ENCODE assay signal across 1 cellular context in the genomic region with DNA sequence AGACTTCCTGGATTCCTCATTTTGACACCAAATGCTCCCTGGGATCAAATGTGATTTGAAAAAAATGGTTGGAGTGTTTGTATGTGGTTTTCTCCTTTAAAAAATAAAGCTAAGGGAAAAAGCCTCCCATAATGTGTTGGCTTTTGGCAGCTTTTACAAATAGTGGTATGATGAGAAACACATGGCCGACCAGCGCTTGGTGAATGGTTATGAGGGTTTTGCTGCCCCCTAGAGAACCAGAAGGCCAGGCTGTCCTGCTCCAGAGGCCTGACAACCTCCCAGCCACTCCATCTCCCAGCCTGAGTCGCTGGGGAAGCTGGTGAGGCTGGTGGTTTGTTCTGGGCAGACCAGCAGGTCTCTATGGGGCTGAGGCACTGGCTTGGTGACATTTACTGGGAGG.
TF ChIP-seq lines count a peak whose summit lies in the region.

No MANE protein-coding gene starts in this region.

TF ChIP-seq in A549, 52 proteins besides CTCF, POLR2A, EP300 and RAD21:
- TF ChIP-seq TFCP2L1 (CRISPR knock-in tag; IDR thresholded peaks at IDR 0.05) (no peak), ZFP36 (IDR thresholded peaks at IDR 0.05; ENCODE audit: borderline replicate concordance, partially characterized antibody) (no peak), JUN (IDR thresholded peaks at IDR 0.05) (no peak), ZNF302 (CRISPR knock-in tag; IDR thresholded peaks at IDR 0.05) (no peak), HDAC2 (IDR thresholded peaks at IDR 0.05) (no peak), MAZ (IDR thresholded peaks at IDR 0.05; ENCODE audit: borderline replicate concordance, low read depth, low read length) (no peak), EHF (CRISPR knock-in tag; IDR thresholded peaks at IDR 0.05) (no peak), FOXS1 (CRISPR knock-in tag; IDR thresholded peaks at IDR 0.05) (no peak), CBX2 (IDR thresholded peaks at IDR 0.05; ENCODE audit: borderline replicate concordance, low read depth) (no peak), HOXB5 (CRISPR knock-in tag; IDR thresholded peaks at IDR 0.05) (no peak)
- TF ChIP-seq, protein P1, sequence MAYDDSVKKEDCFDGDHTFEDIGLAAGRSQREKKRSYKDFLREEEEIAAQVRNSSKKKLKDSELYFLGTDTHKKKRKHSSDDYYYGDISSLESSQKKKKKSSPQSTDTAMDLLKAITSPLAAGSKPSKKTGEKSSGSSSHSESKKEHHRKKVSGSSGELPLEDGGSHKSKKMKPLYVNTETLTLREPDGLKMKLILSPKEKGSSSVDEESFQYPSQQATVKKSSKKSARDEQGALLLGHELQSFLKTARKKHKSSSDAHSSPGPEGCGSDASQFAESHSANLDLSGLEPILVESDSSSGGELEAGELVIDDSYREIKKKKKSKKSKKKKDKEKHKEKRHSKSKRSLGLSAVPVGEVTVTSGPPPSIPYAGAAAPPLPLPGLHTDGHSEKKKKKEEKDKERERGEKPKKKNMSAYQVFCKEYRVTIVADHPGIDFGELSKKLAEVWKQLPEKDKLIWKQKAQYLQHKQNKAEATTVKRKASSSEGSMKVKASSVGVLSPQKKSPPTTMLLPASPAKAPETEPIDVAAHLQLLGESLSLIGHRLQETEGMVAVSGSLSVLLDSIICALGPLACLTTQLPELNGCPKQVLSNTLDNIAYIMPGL (CRISPR knock-in tag; IDR thresholded peaks at IDR 0.05; ENCODE audit: borderline replicate concordance), result no peak
- TF ChIP-seq, protein P2, sequence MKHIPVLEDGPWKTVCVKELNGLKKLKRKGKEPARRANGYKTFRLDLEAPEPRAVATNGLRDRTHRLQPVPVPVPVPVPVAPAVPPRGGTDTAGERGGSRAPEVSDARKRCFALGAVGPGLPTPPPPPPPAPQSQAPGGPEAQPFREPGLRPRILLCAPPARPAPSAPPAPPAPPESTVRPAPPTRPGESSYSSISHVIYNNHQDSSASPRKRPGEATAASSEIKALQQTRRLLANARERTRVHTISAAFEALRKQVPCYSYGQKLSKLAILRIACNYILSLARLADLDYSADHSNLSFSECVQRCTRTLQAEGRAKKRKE (CRISPR knock-in tag; IDR thresholded peaks at IDR 0.05; ENCODE audit: low read depth), result no peak
- TF ChIP-seq, protein P3, sequence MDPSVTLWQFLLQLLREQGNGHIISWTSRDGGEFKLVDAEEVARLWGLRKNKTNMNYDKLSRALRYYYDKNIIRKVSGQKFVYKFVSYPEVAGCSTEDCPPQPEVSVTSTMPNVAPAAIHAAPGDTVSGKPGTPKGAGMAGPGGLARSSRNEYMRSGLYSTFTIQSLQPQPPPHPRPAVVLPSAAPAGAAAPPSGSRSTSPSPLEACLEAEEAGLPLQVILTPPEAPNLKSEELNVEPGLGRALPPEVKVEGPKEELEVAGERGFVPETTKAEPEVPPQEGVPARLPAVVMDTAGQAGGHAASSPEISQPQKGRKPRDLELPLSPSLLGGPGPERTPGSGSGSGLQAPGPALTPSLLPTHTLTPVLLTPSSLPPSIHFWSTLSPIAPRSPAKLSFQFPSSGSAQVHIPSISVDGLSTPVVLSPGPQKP (IDR thresholded peaks at IDR 0.05; ENCODE audit: low read depth, low read length), result no peak
- TF ChIP-seq, protein P4, sequence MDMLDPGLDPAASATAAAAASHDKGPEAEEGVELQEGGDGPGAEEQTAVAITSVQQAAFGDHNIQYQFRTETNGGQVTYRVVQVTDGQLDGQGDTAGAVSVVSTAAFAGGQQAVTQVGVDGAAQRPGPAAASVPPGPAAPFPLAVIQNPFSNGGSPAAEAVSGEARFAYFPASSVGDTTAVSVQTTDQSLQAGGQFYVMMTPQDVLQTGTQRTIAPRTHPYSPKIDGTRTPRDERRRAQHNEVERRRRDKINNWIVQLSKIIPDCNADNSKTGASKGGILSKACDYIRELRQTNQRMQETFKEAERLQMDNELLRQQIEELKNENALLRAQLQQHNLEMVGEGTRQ (IDR thresholded peaks at IDR 0.05), result no peak
